In genomic region chr19:2962018-2962670, GRCh38 we compare ENCODE assay signal across 8 cellular contexts. TPM values are rescaled to one million over a fixed set of nuclear protein-coding genes. Genes with fewer than 3 reads are reported as not detected.
DNase-seq lines count a peak whose midpoint lies in the region; ATAC-seq and TF ChIP-seq lines count a peak whose summit lies in the region.

No MANE protein-coding gene starts in this region.

- no peaks in the 10 kb centered on the region for H3K36me3 Mint-ChIP-seq in CD8-positive, alpha-beta memory T cell
- no peaks in the 10 kb centered on the region for H3K36me3 Mint-ChIP-seq in activated CD8-positive, alpha-beta T cell treated with anti-CD3 and anti-CD28 coated beads, Interleukin-2, amount 10 ng/mL, durations not matched to agents 7 days and 5 days (ENCODE audit: low read depth)
- peaks cover 0 to 4% (median 0%) of the 10 kb centered on the region in 5 donors for H3K36me3 Mint-ChIP-seq in naive thymus-derived CD4-positive, alpha-beta T cell

- CTCF ChIA-PET in CD8-positive, alpha-beta memory T cell (lab: Charles Lee), result interaction anchor here (0.7 to 6.5 kb wide), 11 partner anchors 9 to 185 kb away, joined by 3 to 53 read pairs (median 4); no protein-coding TSS in a partner anchor
- CTCF ChIA-PET in activated CD8-positive, alpha-beta T cell treated with anti-CD3 and anti-CD28 coated beads, Interleukin-2, amount 10 ng/mL, durations not matched to agents 7 days and 5 days (lab: Charles Lee), result interaction anchor here (0.6 to 4.8 kb wide), 20 partner anchors 9 to 202 kb away, joined by 3 to 54 read pairs (median 6); partner anchors contain the start of gene TLE6
- CTCF ChIA-PET in naive thymus-derived CD4-positive, alpha-beta T cell (lab: Charles Lee), result interaction anchor here (0.6 to 3.0 kb wide), 15 partner anchors 10 to 281 kb away, joined by 3 to 25 read pairs (median 4); no protein-coding TSS in a partner anchor

- peak; percentile 69 to 92 (median 73) for TF ChIP-seq CTCF in esophagus muscularis mucosa (IDR thresholded peaks at IDR 0.05)

- H3K9me3 ChIP-seq in CD8-positive, alpha-beta memory T cell (ENCODE audit: low read length), result no peaks in the 10 kb centered on the region
- H3K9me3 ChIP-seq in esophagus muscularis mucosa, result no peaks in the 10 kb centered on the region
- no peaks in the 10 kb centered on the region for H3K9me3 ChIP-seq in naive thymus-derived CD4-positive, alpha-beta T cell (ENCODE audit: control insufficient read depth in 2 of 3, low read length in 3 of 3)

- H3K4me3 ChIP-seq in CD8-positive, alpha-beta memory T cell (ENCODE audit: low read length), result no peak overlapping the region
- H3K4me3 ChIP-seq in esophagus muscularis mucosa, result peak overlapping the region in 2 of 4 donors; percentile 24 to 42
- H3K4me3 ChIP-seq in naive thymus-derived CD4-positive, alpha-beta T cell (ENCODE audit: low read length), result no peak overlapping the region

- POLR2A ChIA-PET in CD8-positive, alpha-beta memory T cell (lab: Charles Lee), result no interaction called here
- POLR2A ChIA-PET in activated CD8-positive, alpha-beta T cell treated with anti-CD3 and anti-CD28 coated beads, Interleukin-2, amount 10 ng/mL, durations not matched to agents 7 days and 5 days (lab: Charles Lee), result interaction anchor here (0.8 kb wide), 1 partner anchor 187 kb away, joined by 3 read pairs; no protein-coding TSS in a partner anchor
- POLR2A ChIA-PET in naive thymus-derived CD4-positive, alpha-beta T cell (lab: Charles Lee), result interaction anchor here (0.8 to 1.9 kb wide), 5 partner anchors 12 to 144 kb away, joined by 3 to 6 read pairs (median 3); no protein-coding TSS in a partner anchor

- peak overlapping the region in 7 of 8 donors; percentile 13 to 91 (median 66) for H3K27ac Mint-ChIP-seq in CD8-positive, alpha-beta memory T cell
- peak overlapping the region; percentile 49 for H3K27ac Mint-ChIP-seq in activated CD8-positive, alpha-beta T cell treated with anti-CD3 and anti-CD28 coated beads, Interleukin-2, amount 10 ng/mL, durations not matched to agents 7 days and 5 days
- peak overlapping the region in 7 of 9 donors; percentile 49 to 90 (median 82) for H3K27ac Mint-ChIP-seq in naive thymus-derived CD4-positive, alpha-beta T cell

- no peak overlapping the region for H3K27ac ChIP-seq in CD8-positive, alpha-beta memory T cell (ENCODE audit: low read depth, low read length)
- H3K27ac ChIP-seq in esophagus muscularis mucosa (replicated peaks in 1 of 4), result no peak overlapping the region
- H3K27ac ChIP-seq in naive thymus-derived CD4-positive, alpha-beta T cell (ENCODE audit: low read depth, low read length), result no peak overlapping the region

- DNase-seq in CD8-positive, alpha-beta memory T cell, result peak in 4 of 5 donors; percentile 49 to 80 (median 64)
- DNase-seq in NCI-H526 treated with DMSO at 0.1 percent for 48 hours (lab: John Stamatoyannopoulos, UW), result peak; percentile 12
- DNase-seq in activated CD8-positive, alpha-beta T cell treated with anti-CD3 and anti-CD28 coated beads, Interleukin-2, amount 10 ng/mL, durations not matched to agents 7 days and 5 days, result peak; percentile 75
- peak; percentile 95 for DNase-seq in esophagus muscularis mucosa (ENCODE audit: extremely low spot score)
- DNase-seq in naive thymus-derived CD4-positive, alpha-beta T cell, result peak in 8 of 9 donors; percentile 44 to 84 (median 74)

- no peaks in the 10 kb centered on the region for H3K36me3 ChIP-seq in CD8-positive, alpha-beta memory T cell (ENCODE audit: insufficient read depth, low read length)
- no peaks in the 10 kb centered on the region for H3K36me3 ChIP-seq in esophagus muscularis mucosa
- no peaks in the 10 kb centered on the region for H3K36me3 ChIP-seq in naive thymus-derived CD4-positive, alpha-beta T cell (ENCODE audit: control insufficient read depth in 2 of 3, insufficient read depth in 3 of 3, low read length in 3 of 3)

- WGBS in esophagus muscularis mucosa, result 45% methylated on average over 13 of the region's 17 CpGs

- H3K27me3 ChIP-seq in CD8-positive, alpha-beta memory T cell (ENCODE audit: insufficient read depth, low read length, poor library complexity, severe bottlenecking), result no peaks in the 10 kb centered on the region
- H3K27me3 ChIP-seq in esophagus muscularis mucosa, result no peaks in the 10 kb centered on the region
- H3K27me3 ChIP-seq in naive thymus-derived CD4-positive, alpha-beta T cell (ENCODE audit: control insufficient read depth in 2 of 2, insufficient read depth in 2 of 2, low read length in 2 of 2), result no peaks in the 10 kb centered on the region

- TF ChIP-seq POLR2A in esophagus muscularis mucosa (IDR thresholded peaks at IDR 0.05; ENCODE audit: low read depth), result no peak

- H3K4me3 Mint-ChIP-seq in CD8-positive, alpha-beta memory T cell, result peak overlapping the region in 2 of 7 donors; percentile 0 to 33
- H3K4me3 Mint-ChIP-seq in activated CD8-positive, alpha-beta T cell treated with anti-CD3 and anti-CD28 coated beads, Interleukin-2, amount 10 ng/mL, durations not matched to agents 7 days and 5 days, result peak overlapping the region; percentile 59
- H3K4me3 Mint-ChIP-seq in naive thymus-derived CD4-positive, alpha-beta T cell, result peak overlapping the region in 4 of 10 donors; percentile 1 to 46 (median 40)

- peak; percentile 51 for ATAC-seq in HG03521 (IDR thresholded peaks at IDR 0.05; ENCODE audit: unreplicated experiment)
- peak; percentile 79 for ATAC-seq in activated CD8-positive, alpha-beta T cell treated with anti-CD3 and anti-CD28 coated beads, Interleukin-2, amount 10 ng/mL, durations not matched to agents 7 days and 5 days
- peak; percentile 99 for ATAC-seq in naive thymus-derived CD4-positive, alpha-beta T cell
- ATAC-seq in HG03565 (IDR thresholded peaks at IDR 0.05; ENCODE audit: unreplicated experiment), result no peak
- ATAC-seq in HG02763 (IDR thresholded peaks at IDR 0.05; ENCODE audit: unreplicated experiment), result no peak

- H3K4me1 ChIP-seq in CD8-positive, alpha-beta memory T cell (ENCODE audit: insufficient read depth, low read length), result peaks cover 4% of the 10 kb centered on the region
- H3K4me1 ChIP-seq in esophagus muscularis mucosa, result peaks cover 3 to 6% (median 5%) of the 10 kb centered on the region in 4 donors
- no peaks in the 10 kb centered on the region for H3K4me1 ChIP-seq in naive thymus-derived CD4-positive, alpha-beta T cell (ENCODE audit: control insufficient read depth in 2 of 2, insufficient read depth in 2 of 2, low read length in 2 of 2)

- H3K9me3 Mint-ChIP-seq in CD8-positive, alpha-beta memory T cell, result no peaks in the 10 kb centered on the region
- H3K9me3 Mint-ChIP-seq in activated CD8-positive, alpha-beta T cell treated with anti-CD3 and anti-CD28 coated beads, Interleukin-2, amount 10 ng/mL, durations not matched to agents 7 days and 5 days (ENCODE audit: insufficient read depth), result no peaks in the 10 kb centered on the region
- no peaks in the 10 kb centered on the region for H3K9me3 Mint-ChIP-seq in naive thymus-derived CD4-positive, alpha-beta T cell

- no peak for TF ChIP-seq EP300 in esophagus muscularis mucosa (IDR thresholded peaks at IDR 0.05)

- H3K27me3 Mint-ChIP-seq in CD8-positive, alpha-beta memory T cell, result peaks cover 1 to 5% of the 10 kb centered on the region in 2 donors
- no peaks in the 10 kb centered on the region for H3K27me3 Mint-ChIP-seq in activated CD8-positive, alpha-beta T cell treated with anti-CD3 and anti-CD28 coated beads, Interleukin-2, amount 10 ng/mL, durations not matched to agents 7 days and 5 days (ENCODE audit: low read depth)
- H3K27me3 Mint-ChIP-seq in naive thymus-derived CD4-positive, alpha-beta T cell, result peaks cover 0 to 5% (median 0%) of the 10 kb centered on the region in 5 donors

- intact Hi-C loops in esophagus muscularis mucosa (cut with DNase I), result loop anchor here (5.0 kb wide), 2 partner anchors 95 to 145 kb away; no protein-coding TSS in a partner anchor
- intact Hi-C loops in naive thymus-derived CD4-positive, alpha-beta T cell (cut with micrococcal nuclease), result loop anchor here (1.0 to 2.0 kb wide), 8 partner anchors 11 to 248 kb away; no protein-coding TSS in a partner anchor

- H3K4me1 Mint-ChIP-seq in CD8-positive, alpha-beta memory T cell, result peaks cover 5 to 6% (median 5%) of the 10 kb centered on the region in 3 donors
- peaks cover 5% of the 10 kb centered on the region for H3K4me1 Mint-ChIP-seq in activated CD8-positive, alpha-beta T cell treated with anti-CD3 and anti-CD28 coated beads, Interleukin-2, amount 10 ng/mL, durations not matched to agents 7 days and 5 days (ENCODE audit: low read depth)
- H3K4me1 Mint-ChIP-seq in naive thymus-derived CD4-positive, alpha-beta T cell, result peaks cover 0 to 6% (median 6%) of the 10 kb centered on the region in 7 donors

RNA-seq across cellular contexts. Expression of gene TLE6, which starts 15.2 kb away (rescaled TPM):
- 1 to 10 TPM; 1.1 to 1.3 TPM for total RNA-seq in CD8-positive, alpha-beta memory T cell
- polyA plus RNA-seq in CD8-positive, alpha-beta memory T cell, result not detected
- 1 to 10 TPM; 2.0 to 2.7 TPM for total RNA-seq in activated CD8-positive, alpha-beta T cell treated with anti-CD3 and anti-CD28 coated beads, Interleukin-2, amount 10 ng/mL, durations not matched to agents 7 days and 5 days
- 1 to 10 TPM in 1 of 4 donors, under 1 TPM in 2, not detected in 1; 0.75 to 1.2 (median 0.91) TPM for total RNA-seq in esophagus muscularis mucosa
- total RNA-seq in naive thymus-derived CD4-positive, alpha-beta T cell, result under 1 TPM in 2 of 5 experiments, not detected in 3; 0.60 to 0.64 TPM
- under 1 TPM in 1 of 2 donors, not detected in 1; 0.52 TPM for polyA plus RNA-seq in naive thymus-derived CD4-positive, alpha-beta T cell

RNA-seq across cellular contexts. Expression of gene ZNF77, which starts 17.4 kb away (rescaled TPM):
- 1 to 10 TPM; 3.8 to 4.1 TPM for total RNA-seq in CD8-positive, alpha-beta memory T cell
- polyA plus RNA-seq in CD8-positive, alpha-beta memory T cell, result 3.1 TPM
- total RNA-seq in activated CD8-positive, alpha-beta T cell treated with anti-CD3 and anti-CD28 coated beads, Interleukin-2, amount 10 ng/mL, durations not matched to agents 7 days and 5 days, result 1 to 10 TPM; 3.7 to 4.3 TPM
- total RNA-seq in esophagus muscularis mucosa, result 1 to 10 TPM; 2.5 to 4.2 (median 3.0) TPM
- 1 to 10 TPM; 2.0 to 5.8 (median 4.3) TPM for total RNA-seq in naive thymus-derived CD4-positive, alpha-beta T cell
- 1 to 10 TPM; 2.6 to 3.3 TPM for polyA plus RNA-seq in naive thymus-derived CD4-positive, alpha-beta T cell

Comparison
In these comparisons a context has a peak if more than half of its experiments do, and no peak if none do; other contexts are left out.
1. DNase-seq: peak in every context shown above with its lines; median percentile 95 in esophagus muscularis mucosa; 75 in activated CD8-positive, alpha-beta T cell treated with anti-CD3 and anti-CD28 coated beads, Interleukin-2, amount 10 ng/mL, durations not matched to agents 7 days and 5 days; 74 in naive thymus-derived CD4-positive, alpha-beta T cell; 64 in CD8-positive, alpha-beta memory T cell; 12 in NCI-H526 treated with DMSO at 0.1 percent for 48 hours.
2. ATAC-seq: peak in HG03521 (single experiment), activated CD8-positive, alpha-beta T cell treated with anti-CD3 and anti-CD28 coated beads, Interleukin-2, amount 10 ng/mL, durations not matched to agents 7 days and 5 days (single experiment) and naive thymus-derived CD4-positive, alpha-beta T cell (single experiment); none in HG03565 (single experiment) and HG02763 (single experiment).
3. Peak in every context shown above with its lines, with median percentiles within 50 percentile points of each other: H3K27ac Mint-ChIP-seq.